Comparison of ENCODE assay signal across 8 cellular contexts in the genomic region with DNA sequence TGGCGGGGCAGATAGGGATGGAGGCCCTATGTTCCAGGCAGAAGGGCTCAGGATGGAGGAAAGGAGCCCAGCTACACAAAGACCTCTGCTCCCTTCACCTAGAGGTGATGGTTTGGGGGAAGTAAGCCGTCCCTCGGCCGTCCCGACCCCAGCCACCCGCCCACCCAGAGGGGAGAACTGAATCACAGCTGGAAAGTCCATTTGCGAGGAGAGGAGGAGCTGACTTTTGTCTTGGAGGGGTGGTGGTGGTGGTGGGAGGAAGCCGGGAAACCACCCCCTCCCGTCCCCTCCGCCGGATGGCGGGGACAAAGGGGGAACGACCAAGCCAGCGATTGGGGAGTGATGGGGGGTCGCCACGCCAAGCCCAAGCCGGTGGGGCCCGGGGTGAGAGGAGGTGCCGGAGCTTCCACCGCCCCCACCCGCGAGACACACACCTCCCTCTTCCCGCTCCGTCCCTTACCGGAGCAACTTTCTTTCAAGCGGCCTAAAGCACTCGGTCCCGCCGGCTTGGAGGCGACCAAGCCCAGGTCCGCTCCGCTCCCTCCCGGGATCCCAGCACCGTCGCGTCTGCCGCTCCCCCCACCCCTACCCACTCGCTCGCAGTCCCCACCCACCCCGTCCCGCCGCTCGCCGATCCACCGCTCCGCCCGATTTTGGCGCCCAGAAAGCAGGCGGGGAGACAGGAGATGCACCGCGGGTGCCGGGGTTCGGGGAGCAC. TPM values are rescaled to one million over a fixed set of nuclear protein-coding genes. Genes with fewer than 3 reads are reported as not detected.
DNase-seq lines count a peak whose midpoint lies in the region; ATAC-seq and TF ChIP-seq lines count a peak whose summit lies in the region.

No MANE protein-coding gene starts in this region.

- peaks cover 60 to 63% of the 10 kb centered on the region in 2 donors for H3K36me3 Mint-ChIP-seq in activated naive CD4-positive, alpha-beta T cell treated with anti-CD3 and anti-CD28 coated beads, Interleukin-2, amount 50 U/mL, for 72 hours

- H3F3A ChIP-seq in PC-3 (ENCODE audit: low read length, unreplicated experiment): no peaks in the 10 kb centered on the region

- H3K27ac Mint-ChIP-seq in activated naive CD4-positive, alpha-beta T cell treated with anti-CD3 and anti-CD28 coated beads, Interleukin-2, amount 50 U/mL, for 72 hours: peak overlapping the region; percentile 89 to 95

- intact Hi-C loops in PC-3 (cut with micrococcal nuclease): loop anchor here (5.0 kb wide), 1 partner anchor 145 kb away; no protein-coding TSS in a partner anchor
- intact Hi-C loops in left ventricle myocardium superior (cut with micrococcal nuclease): no loop called here

- H3K9me2 ChIP-seq in PC-3 (replicated peaks; ENCODE audit: low read length): no peaks in the 10 kb centered on the region

- peak; percentile 31 for DNase-seq in PC-3
- DNase-seq in activated naive CD4-positive, alpha-beta T cell treated with anti-CD3 and anti-CD28 coated beads, Interleukin-2, amount 50 U/mL, for 72 hours (ENCODE audit: low spot score in 2 of 2): peak; percentile 42 to 82
- DNase-seq in left ventricle myocardium superior: peak; percentile 69
- no peak for DNase-seq in skeletal muscle cell (ENCODE audit: low read depth)

- no peaks in the 10 kb centered on the region for H3K9me3 Mint-ChIP-seq in activated naive CD4-positive, alpha-beta T cell treated with anti-CD3 and anti-CD28 coated beads, Interleukin-2, amount 50 U/mL, for 72 hours

- H3K9ac ChIP-seq in PC-3 (ENCODE audit: low read length): peak overlapping the region; percentile 92

- TSS peak; percentile 6 for BruUV-seq in PC-3 (replicated peaks; lab: Mats Ljungman, UMichigan)

- peaks cover 45% of the 10 kb centered on the region for H3K4me1 ChIP-seq in PC-3 (ENCODE audit: insufficient read depth, low read length)

- POLR2A ChIA-PET in PC-3 (lab: Charles Lee; ENCODE audit: unreplicated experiment): interaction anchor here (0.5 to 0.8 kb wide), 4 partner anchors 15 to 153 kb away, joined by 4 to 29 read pairs (median 6); no protein-coding TSS in a partner anchor

- H3K79me2 ChIP-seq in PC-3 (ENCODE audit: low read length): peaks cover 67% of the 10 kb centered on the region

- no peak for TF ChIP-seq CTCF in PC-3 (conservative IDR thresholded peaks at IDR 0.05; ENCODE audit: low read depth, low read length)

- H3K4me2 ChIP-seq in PC-3 (ENCODE audit: low read length): peak overlapping the region; percentile 90

- ATAC-seq in GM21717 (IDR thresholded peaks at IDR 0.05; ENCODE audit: unreplicated experiment) (peak; percentile 3), PC-3 (peak; percentile 41), left ventricle myocardium superior (peak; percentile 52), HG02623 (IDR thresholded peaks at IDR 0.05; ENCODE audit: unreplicated experiment) (no peak), HG02970 (IDR thresholded peaks at IDR 0.05; ENCODE audit: low FRiP score, unreplicated experiment) (no peak), HG02870 (IDR thresholded peaks at IDR 0.05; ENCODE audit: unreplicated experiment) (no peak)
- ATAC-seq in activated naive CD4-positive, alpha-beta T cell treated with anti-CD3 and anti-CD28 coated beads, Interleukin-2, amount 50 U/mL, for 72 hours: peak; percentile 31 to 69

- H2AFZ ChIP-seq in PC-3 (ENCODE audit: low read length): peak overlapping the region; percentile 96

- CTCF ChIA-PET in PC-3 (lab: Charles Lee): interaction anchor here (0.6 to 2.4 kb wide), 4 partner anchors 12 to 172 kb away, joined by 3 to 11 read pairs (median 9); no protein-coding TSS in a partner anchor

- H4K20me1 ChIP-seq in PC-3 (ENCODE audit: low read length): peaks cover 17% of the 10 kb centered on the region

- no peaks in the 10 kb centered on the region for H3K9me3 ChIP-seq in PC-3 (ENCODE audit: low read length)

- no peaks in the 10 kb centered on the region for H3K36me3 ChIP-seq in PC-3 (ENCODE audit: low read depth, low read length)

- H3K4me3 ChIP-seq in PC-3 (ENCODE audit: low read length) (peak overlapping the region; percentile 97), skeletal muscle cell (ENCODE audit: low read depth, low read length) (peak overlapping the region; percentile 69)

- peak overlapping the region; percentile 57 for H3K27ac ChIP-seq in PC-3 (ENCODE audit: low read length)

- H3K27me3 ChIP-seq in PC-3 (ENCODE audit: low read length): no peaks in the 10 kb centered on the region

RNA-seq across cellular contexts. Expression of a gene that starts 0.6 kb away (rescaled TPM):
- total RNA-seq in PC-3 (2014; rRNA removed): 65.9 and 70.8 TPM in 2 replicates
- total RNA-seq in activated naive CD4-positive, alpha-beta T cell treated with anti-CD3 and anti-CD28 coated beads, Interleukin-2, amount 50 U/mL, for 72 hours: 100 to 1,000 TPM; 131 to 238 TPM
- 61.2 TPM for total RNA-seq in left ventricle myocardium superior

RNA-seq across cellular contexts. Expression of a gene that starts 36.3 kb away (rescaled TPM):
- not detected in 2 replicates for total RNA-seq in PC-3 (2014; rRNA removed)
- not detected for total RNA-seq in activated naive CD4-positive, alpha-beta T cell treated with anti-CD3 and anti-CD28 coated beads, Interleukin-2, amount 50 U/mL, for 72 hours
- not detected for total RNA-seq in left ventricle myocardium superior

RNA-seq across cellular contexts. Expression of a gene that starts 43.0 kb away (rescaled TPM):
- total RNA-seq in PC-3 (2014; rRNA removed) (282 and 293 TPM in 2 replicates), left ventricle myocardium superior (75.8 TPM)
- total RNA-seq in activated naive CD4-positive, alpha-beta T cell treated with anti-CD3 and anti-CD28 coated beads, Interleukin-2, amount 50 U/mL, for 72 hours: 100 to 1,000 TPM; 178 TPM

RNA-seq across cellular contexts. Expression of a gene that starts 43.6 kb away (rescaled TPM):
- total RNA-seq in PC-3 (2014; rRNA removed) (63.4 and 64.4 TPM in 2 replicates), left ventricle myocardium superior (22.6 TPM)
- 100 to 1,000 TPM in 1 of 2 donors, 10 to 100 TPM in 1; 81.2 to 100 TPM for total RNA-seq in activated naive CD4-positive, alpha-beta T cell treated with anti-CD3 and anti-CD28 coated beads, Interleukin-2, amount 50 U/mL, for 72 hours

Comparison
In these comparisons a context has a peak if more than half of its experiments do, and no peak if none do; other contexts are left out.
1. ATAC-seq: peak in GM21717 (single experiment), PC-3 (single experiment), activated naive CD4-positive, alpha-beta T cell treated with anti-CD3 and anti-CD28 coated beads, Interleukin-2, amount 50 U/mL, for 72 hours (2 of 2) and left ventricle myocardium superior (single experiment); none in HG02623 (single experiment), HG02970 (single experiment) and HG02870 (single experiment).